14 cellular contexts compared by ENCODE assay signal in genomic region chr14:54735424-54735823, GRCh38.
"Had no signal": no experiment of that assay in that cellular context is flagged by ENCODE, and none has a peak within 500 bp of the region (broad histone marks: within the 10 kb centered on the region; RNA-seq: fewer than 3 reads in every experiment).

No MANE protein-coding gene starts in this region.

- H3K9me3 ChIP-seq: breast epithelium, pancreas, SJCRH30, spleen, suprapubic skin had no signal

- H3K4me1 ChIP-seq: pancreas, SJCRH30 had no signal

- H3K36me3 ChIP-seq: breast epithelium, pancreas, SJCRH30, spleen, suprapubic skin had no signal

- H3K4me3 ChIP-seq: breast epithelium, pancreas, SJCRH30, spleen, suprapubic skin had no signal

- FAIRE-seq: endometrium, islet of Langerhans, pancreas had no signal

- H3K27me3 ChIP-seq: breast epithelium, pancreas, SJCRH30, spleen, suprapubic skin had no signal

- DNase-seq: activated CD8-positive, alpha-beta memory T cell treated with anti-CD3 and anti-CD28 coated beads, Interleukin-2, amount 50 U/mL, for 4 hours; activated CD8-positive, alpha-beta T cell treated with anti-CD3 and anti-CD28 coated beads for 36 hours; mesendoderm; pancreas; SJCRH30; spleen; stimulated activated CD4-positive, alpha-beta T cell treated with anti-CD3 and anti-CD28 coated beads, Interleukin-1b, Interleukin-23, amount 100 ng/mL, for 48 hours; stimulated activated naive CD4-positive, alpha-beta T cell; SW 1271 had no signal

- H3K27ac ChIP-seq: breast epithelium, pancreas, SJCRH30, spleen, suprapubic skin had no signal

- ATAC-seq: activated CD8-positive, alpha-beta T cell treated with anti-CD3 and anti-CD28 coated beads for 36 hours; esophagus mucosa; pancreas had no signal
